ENCODE assay signal across 1 cellular context in the genomic region with DNA sequence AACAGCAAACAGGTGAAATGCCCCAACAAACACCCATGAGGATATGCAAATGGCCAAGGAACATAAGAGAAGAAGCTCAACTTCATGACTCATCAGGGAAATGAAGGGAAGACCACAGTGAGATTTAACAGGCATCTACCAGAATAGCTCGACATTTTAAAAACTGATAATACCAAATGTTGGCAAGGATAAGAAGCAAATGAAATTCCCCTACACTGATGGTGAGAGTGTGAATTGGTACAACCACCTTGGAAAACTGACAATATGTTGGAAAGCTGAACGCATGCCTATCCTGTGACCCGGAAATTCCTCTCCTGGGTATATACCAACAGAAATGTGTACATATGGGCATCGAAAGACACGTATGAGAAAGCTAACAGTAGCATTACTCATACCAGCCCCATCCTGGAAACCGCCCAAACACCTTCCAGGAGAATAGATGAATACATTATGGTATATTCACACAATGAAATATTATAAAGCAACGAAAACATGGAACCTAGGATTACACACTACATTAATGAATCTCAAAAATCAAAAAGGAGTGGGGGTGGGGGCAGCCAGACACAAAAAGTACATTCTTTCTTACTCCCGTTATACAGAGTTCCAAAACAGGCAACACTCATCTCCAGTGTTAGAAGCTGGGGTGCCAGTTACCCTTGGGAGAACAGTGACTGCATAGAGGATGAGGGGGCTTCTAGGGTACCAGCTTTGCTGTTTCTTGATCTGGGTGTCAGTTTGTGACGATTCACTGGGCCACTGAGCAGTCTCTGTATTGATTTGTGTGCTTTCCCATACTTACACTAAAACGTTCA.
TF ChIP-seq lines count a peak whose summit lies in the region.

No MANE protein-coding gene starts in this region.

TF ChIP-seq in H1, 55 proteins besides CTCF, POLR2A, EP300 and RAD21 (continued from another document):
- TF ChIP-seq NRF1 (IDR thresholded peaks at IDR 0.05; ENCODE audit: low read depth, low read length) (no peak), CHD2 (IDR thresholded peaks at IDR 0.05; ENCODE audit: low read length) (no peak), HDAC2 (IDR thresholded peaks at IDR 0.05; ENCODE audit: borderline replicate concordance in 1 of 2, low read depth in 2 of 2, low read length in 2 of 2) (no peak)
- TF ChIP-seq, protein P1, sequence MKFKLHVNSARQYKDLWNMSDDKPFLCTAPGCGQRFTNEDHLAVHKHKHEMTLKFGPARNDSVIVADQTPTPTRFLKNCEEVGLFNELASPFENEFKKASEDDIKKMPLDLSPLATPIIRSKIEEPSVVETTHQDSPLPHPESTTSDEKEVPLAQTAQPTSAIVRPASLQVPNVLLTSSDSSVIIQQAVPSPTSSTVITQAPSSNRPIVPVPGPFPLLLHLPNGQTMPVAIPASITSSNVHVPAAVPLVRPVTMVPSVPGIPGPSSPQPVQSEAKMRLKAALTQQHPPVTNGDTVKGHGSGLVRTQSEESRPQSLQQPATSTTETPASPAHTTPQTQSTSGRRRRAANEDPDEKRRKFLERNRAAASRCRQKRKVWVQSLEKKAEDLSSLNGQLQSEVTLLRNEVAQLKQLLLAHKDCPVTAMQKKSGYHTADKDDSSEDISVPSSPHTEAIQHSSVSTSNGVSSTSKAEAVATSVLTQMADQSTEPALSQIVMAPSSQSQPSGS (IDR thresholded peaks at IDR 0.05; ENCODE audit: low read length) = no peak
